Comparison of ENCODE assay signal across 1 cellular context in genomic region chr2:69181806-69182427, GRCh38.
TF ChIP-seq lines count a peak whose summit lies in the region.

No MANE protein-coding gene starts in this region.

TF ChIP-seq in K562, 482 proteins besides CTCF, POLR2A, EP300 and RAD21 (continued from another document and continues in another):
- TF ChIP-seq, protein P1, sequence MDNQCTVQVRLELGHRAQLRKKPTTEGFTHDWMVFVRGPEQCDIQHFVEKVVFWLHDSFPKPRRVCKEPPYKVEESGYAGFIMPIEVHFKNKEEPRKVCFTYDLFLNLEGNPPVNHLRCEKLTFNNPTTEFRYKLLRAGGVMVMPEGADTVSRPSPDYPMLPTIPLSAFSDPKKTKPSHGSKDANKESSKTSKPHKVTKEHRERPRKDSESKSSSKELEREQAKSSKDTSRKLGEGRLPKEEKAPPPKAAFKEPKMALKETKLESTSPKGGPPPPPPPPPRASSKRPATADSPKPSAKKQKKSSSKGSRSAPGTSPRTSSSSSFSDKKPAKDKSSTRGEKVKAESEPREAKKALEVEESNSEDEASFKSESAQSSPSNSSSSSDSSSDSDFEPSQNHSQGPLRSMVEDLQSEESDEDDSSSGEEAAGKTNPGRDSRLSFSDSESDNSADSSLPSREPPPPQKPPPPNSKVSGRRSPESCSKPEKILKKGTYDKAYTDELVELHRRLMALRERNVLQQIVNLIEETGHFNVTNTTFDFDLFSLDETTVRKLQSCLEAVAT (IDR thresholded peaks at IDR 0.05), result no peak
- TF ChIP-seq TBL1XR1 (IDR thresholded peaks at IDR 0.05; ENCODE audit: low read length in 2 of 2), result peak in 1 of 2 experiments; percentile 48; a peak in 1 of 4 replicates
- TF ChIP-seq BRD9 (IDR thresholded peaks at IDR 0.05; ENCODE audit: low read depth, partially characterized antibody), result no peak
- TF ChIP-seq, protein P2, sequence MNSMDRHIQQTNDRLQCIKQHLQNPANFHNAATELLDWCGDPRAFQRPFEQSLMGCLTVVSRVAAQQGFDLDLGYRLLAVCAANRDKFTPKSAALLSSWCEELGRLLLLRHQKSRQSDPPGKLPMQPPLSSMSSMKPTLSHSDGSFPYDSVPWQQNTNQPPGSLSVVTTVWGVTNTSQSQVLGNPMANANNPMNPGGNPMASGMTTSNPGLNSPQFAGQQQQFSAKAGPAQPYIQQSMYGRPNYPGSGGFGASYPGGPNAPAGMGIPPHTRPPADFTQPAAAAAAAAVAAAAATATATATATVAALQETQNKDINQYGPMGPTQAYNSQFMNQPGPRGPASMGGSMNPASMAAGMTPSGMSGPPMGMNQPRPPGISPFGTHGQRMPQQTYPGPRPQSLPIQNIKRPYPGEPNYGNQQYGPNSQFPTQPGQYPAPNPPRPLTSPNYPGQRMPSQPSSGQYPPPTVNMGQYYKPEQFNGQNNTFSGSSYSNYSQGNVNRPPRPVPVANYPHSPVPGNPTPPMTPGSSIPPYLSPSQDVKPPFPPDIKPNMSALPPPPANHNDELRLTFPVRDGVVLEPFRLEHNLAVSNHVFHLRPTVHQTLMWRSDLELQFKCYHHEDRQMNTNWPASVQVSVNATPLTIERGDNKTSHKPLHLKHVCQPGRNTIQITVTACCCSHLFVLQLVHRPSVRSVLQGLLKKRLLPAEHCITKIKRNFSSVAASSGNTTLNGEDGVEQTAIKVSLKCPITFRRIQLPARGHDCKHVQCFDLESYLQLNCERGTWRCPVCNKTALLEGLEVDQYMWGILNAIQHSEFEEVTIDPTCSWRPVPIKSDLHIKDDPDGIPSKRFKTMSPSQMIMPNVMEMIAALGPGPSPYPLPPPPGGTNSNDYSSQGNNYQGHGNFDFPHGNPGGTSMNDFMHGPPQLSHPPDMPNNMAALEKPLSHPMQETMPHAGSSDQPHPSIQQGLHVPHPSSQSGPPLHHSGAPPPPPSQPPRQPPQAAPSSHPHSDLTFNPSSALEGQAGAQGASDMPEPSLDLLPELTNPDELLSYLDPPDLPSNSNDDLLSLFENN (IDR thresholded peaks at IDR 0.05; ENCODE audit: low read depth in 2 of 2, low read length in 2 of 2), result peak in 1 of 2 experiments; percentile 74; a peak in 1 of 4 replicates
- no peak for TF ChIP-seq NCOA4 (IDR thresholded peaks at IDR 0.05; ENCODE audit: partially characterized antibody)
- TF ChIP-seq ZNF175 (CRISPR knock-in tag; IDR thresholded peaks at IDR 0.05; ENCODE audit: low read depth), result no peak; the same call in 1 of the 2 replicates
- TF ChIP-seq, protein P3, sequence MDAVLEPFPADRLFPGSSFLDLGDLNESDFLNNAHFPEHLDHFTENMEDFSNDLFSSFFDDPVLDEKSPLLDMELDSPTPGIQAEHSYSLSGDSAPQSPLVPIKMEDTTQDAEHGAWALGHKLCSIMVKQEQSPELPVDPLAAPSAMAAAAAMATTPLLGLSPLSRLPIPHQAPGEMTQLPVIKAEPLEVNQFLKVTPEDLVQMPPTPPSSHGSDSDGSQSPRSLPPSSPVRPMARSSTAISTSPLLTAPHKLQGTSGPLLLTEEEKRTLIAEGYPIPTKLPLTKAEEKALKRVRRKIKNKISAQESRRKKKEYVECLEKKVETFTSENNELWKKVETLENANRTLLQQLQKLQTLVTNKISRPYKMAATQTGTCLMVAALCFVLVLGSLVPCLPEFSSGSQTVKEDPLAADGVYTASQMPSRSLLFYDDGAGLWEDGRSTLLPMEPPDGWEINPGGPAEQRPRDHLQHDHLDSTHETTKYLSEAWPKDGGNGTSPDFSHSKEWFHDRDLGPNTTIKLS (IDR thresholded peaks at IDR 0.05; ENCODE audit: borderline replicate concordance, low read depth), result no peak
- no peak for TF ChIP-seq XRCC3 (IDR thresholded peaks at IDR 0.05)
- TF ChIP-seq, protein P4, sequence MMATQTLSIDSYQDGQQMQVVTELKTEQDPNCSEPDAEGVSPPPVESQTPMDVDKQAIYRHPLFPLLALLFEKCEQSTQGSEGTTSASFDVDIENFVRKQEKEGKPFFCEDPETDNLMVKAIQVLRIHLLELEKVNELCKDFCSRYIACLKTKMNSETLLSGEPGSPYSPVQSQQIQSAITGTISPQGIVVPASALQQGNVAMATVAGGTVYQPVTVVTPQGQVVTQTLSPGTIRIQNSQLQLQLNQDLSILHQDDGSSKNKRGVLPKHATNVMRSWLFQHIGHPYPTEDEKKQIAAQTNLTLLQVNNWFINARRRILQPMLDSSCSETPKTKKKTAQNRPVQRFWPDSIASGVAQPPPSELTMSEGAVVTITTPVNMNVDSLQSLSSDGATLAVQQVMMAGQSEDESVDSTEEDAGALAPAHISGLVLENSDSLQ (IDR thresholded peaks at IDR 0.05), result 0 out of 2 replicates have a peak, but pooled peaks have one; percentile 19
- TF ChIP-seq NR0B1 (IDR thresholded peaks at IDR 0.05; ENCODE audit: partially characterized antibody), result no peak
- no peak for TF ChIP-seq RBM17 (IDR thresholded peaks at IDR 0.05; ENCODE audit: borderline replicate concordance, low read depth, low read length)
- peak; percentile 80; the same call in 1 of the 2 replicates for TF ChIP-seq POLR2AphosphoS5 (IDR thresholded peaks at IDR 0.05; ENCODE audit: control insufficient read depth, insufficient read depth, low read depth, low read length)
- TF ChIP-seq ZNF699 (CRISPR knock-in tag; IDR thresholded peaks at IDR 0.05; ENCODE audit: insufficient replicate concordance), result no peak
- TF ChIP-seq NFYB (IDR thresholded peaks at IDR 0.05; ENCODE audit: extremely low read depth, insufficient read length), result no peak
- TF ChIP-seq NRF1 (conservative IDR thresholded peaks at IDR 0.05 in 1 of 2, IDR thresholded peaks at IDR 0.05 in 1 of 2), result peak; percentile 61 to 69
- peak; percentile 82 for TF ChIP-seq GATA2 (CRISPR knock-in tag; IDR thresholded peaks at IDR 0.05)
- peak; percentile 25; the same call in 1 of the 2 replicates for TF ChIP-seq ATF7 (IDR thresholded peaks at IDR 0.05)
- no peak for TF ChIP-seq NR2C2 (CRISPR knock-in tag; IDR thresholded peaks at IDR 0.05)
- peak; percentile 34; the same call in 1 of the 2 replicates for TF ChIP-seq NR2C2 (tag; IDR thresholded peaks at IDR 0.05)
- TF ChIP-seq ARID1B (IDR thresholded peaks at IDR 0.05), result peak; percentile 94
- TF ChIP-seq, protein P5, sequence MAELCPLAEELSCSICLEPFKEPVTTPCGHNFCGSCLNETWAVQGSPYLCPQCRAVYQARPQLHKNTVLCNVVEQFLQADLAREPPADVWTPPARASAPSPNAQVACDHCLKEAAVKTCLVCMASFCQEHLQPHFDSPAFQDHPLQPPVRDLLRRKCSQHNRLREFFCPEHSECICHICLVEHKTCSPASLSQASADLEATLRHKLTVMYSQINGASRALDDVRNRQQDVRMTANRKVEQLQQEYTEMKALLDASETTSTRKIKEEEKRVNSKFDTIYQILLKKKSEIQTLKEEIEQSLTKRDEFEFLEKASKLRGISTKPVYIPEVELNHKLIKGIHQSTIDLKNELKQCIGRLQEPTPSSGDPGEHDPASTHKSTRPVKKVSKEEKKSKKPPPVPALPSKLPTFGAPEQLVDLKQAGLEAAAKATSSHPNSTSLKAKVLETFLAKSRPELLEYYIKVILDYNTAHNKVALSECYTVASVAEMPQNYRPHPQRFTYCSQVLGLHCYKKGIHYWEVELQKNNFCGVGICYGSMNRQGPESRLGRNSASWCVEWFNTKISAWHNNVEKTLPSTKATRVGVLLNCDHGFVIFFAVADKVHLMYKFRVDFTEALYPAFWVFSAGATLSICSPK (IDR thresholded peaks at IDR 0.05; ENCODE audit: borderline replicate concordance), result no peak
- TF ChIP-seq ESRRA (IDR thresholded peaks at IDR 0.05; ENCODE audit: borderline replicate concordance, low read depth), result peak; percentile 34; the same call in 1 of the 2 replicates
- TF ChIP-seq ZNF263 (CRISPR knock-in tag; IDR thresholded peaks at IDR 0.05; ENCODE audit: borderline replicate concordance), result peak; percentile 66; the same call in 1 of the 2 replicates
- TF ChIP-seq HDAC2 (IDR thresholded peaks at IDR 0.05), result peak; percentile 41; the same call in 1 of the 2 replicates
- TF ChIP-seq PCBP1 (IDR thresholded peaks at IDR 0.05; ENCODE audit: low read depth, low read length, poor library complexity, severe bottlenecking), result no peak
- TF ChIP-seq ZNF134 (CRISPR knock-in tag; conservative IDR thresholded peaks at IDR 0.05), result no peak
- TF ChIP-seq ZNF184 (CRISPR knock-in tag; IDR thresholded peaks at IDR 0.05), result no peak
- no peak for TF ChIP-seq CBX5 (IDR thresholded peaks at IDR 0.05; ENCODE audit: borderline replicate concordance, low read depth)
- peak; percentile 96 for TF ChIP-seq CBFA2T3 (IDR thresholded peaks at IDR 0.05)
- TF ChIP-seq TEAD4 (IDR thresholded peaks at IDR 0.05; ENCODE audit: low read length), result peak; percentile 94
- TF ChIP-seq TEAD4 (CRISPR knock-in tag; IDR thresholded peaks at IDR 0.05; ENCODE audit: borderline replicate concordance), result no peak
- no peak for TF ChIP-seq ARID2 (IDR thresholded peaks at IDR 0.05)
- no peak for TF ChIP-seq MED1 (CRISPR knock-in tag; IDR thresholded peaks at IDR 0.05; ENCODE audit: borderline replicate concordance)
- TF ChIP-seq, protein P6, sequence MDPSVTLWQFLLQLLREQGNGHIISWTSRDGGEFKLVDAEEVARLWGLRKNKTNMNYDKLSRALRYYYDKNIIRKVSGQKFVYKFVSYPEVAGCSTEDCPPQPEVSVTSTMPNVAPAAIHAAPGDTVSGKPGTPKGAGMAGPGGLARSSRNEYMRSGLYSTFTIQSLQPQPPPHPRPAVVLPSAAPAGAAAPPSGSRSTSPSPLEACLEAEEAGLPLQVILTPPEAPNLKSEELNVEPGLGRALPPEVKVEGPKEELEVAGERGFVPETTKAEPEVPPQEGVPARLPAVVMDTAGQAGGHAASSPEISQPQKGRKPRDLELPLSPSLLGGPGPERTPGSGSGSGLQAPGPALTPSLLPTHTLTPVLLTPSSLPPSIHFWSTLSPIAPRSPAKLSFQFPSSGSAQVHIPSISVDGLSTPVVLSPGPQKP (CRISPR knock-in tag; IDR thresholded peaks at IDR 0.05), result no peak
- no peak for TF ChIP-seq ILF3 (IDR thresholded peaks at IDR 0.05; ENCODE audit: borderline replicate concordance)
- peak; percentile 66 for TF ChIP-seq ZNF766 (CRISPR knock-in tag; conservative IDR thresholded peaks at IDR 0.05)
- no peak for TF ChIP-seq NR2F6 (CRISPR knock-in tag; IDR thresholded peaks at IDR 0.05)
- peak in 1 of 2 experiments; percentile 87; a peak in 1 of 4 replicates for TF ChIP-seq RCOR1 (IDR thresholded peaks at IDR 0.05; ENCODE audit: borderline replicate concordance in 1 of 2, low read depth in 2 of 2, low read length in 2 of 2)
- TF ChIP-seq ZNF584 (CRISPR knock-in tag; IDR thresholded peaks at IDR 0.05; ENCODE audit: low read depth), result peak; percentile 53; the same call in 1 of the 2 replicates
- TF ChIP-seq SMAD4 (CRISPR knock-in tag; conservative IDR thresholded peaks at IDR 0.05), result peak; percentile 55; the same call in 1 of the 2 replicates
- TF ChIP-seq, protein P7, sequence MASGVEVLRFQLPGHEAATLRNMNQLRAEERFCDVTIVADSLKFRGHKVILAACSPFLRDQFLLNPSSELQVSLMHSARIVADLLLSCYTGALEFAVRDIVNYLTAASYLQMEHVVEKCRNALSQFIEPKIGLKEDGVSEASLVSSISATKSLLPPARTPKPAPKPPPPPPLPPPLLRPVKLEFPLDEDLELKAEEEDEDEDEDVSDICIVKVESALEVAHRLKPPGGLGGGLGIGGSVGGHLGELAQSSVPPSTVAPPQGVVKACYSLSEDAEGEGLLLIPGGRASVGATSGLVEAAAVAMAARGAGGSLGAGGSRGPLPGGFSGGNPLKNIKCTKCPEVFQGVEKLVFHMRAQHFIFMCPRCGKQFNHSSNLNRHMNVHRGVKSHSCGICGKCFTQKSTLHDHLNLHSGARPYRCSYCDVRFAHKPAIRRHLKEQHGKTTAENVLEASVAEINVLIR (CRISPR knock-in tag; IDR thresholded peaks at IDR 0.05), result peak; percentile 21; the same call in 1 of the 2 replicates
- no peak for TF ChIP-seq C11orf30 (IDR thresholded peaks at IDR 0.05; ENCODE audit: low read depth)
- TF ChIP-seq CHD4 (IDR thresholded peaks at IDR 0.05; ENCODE audit: insufficient read depth, insufficient replicate concordance, low read depth, low read length, poor library complexity, severe bottlenecking), result no peak
- peak; percentile 55; the same call in 1 of the 2 replicates for TF ChIP-seq NFIC (IDR thresholded peaks at IDR 0.05)
- peak; percentile 50 for TF ChIP-seq ELF1 (tag; IDR thresholded peaks at IDR 0.05)
- TF ChIP-seq, protein P8, sequence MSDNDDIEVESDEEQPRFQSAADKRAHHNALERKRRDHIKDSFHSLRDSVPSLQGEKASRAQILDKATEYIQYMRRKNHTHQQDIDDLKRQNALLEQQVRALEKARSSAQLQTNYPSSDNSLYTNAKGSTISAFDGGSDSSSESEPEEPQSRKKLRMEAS (CRISPR knock-in tag; IDR thresholded peaks at IDR 0.05), result 0 out of 2 replicates have a peak, but pooled peaks have one; percentile 9
- TF ChIP-seq IRF2 (CRISPR knock-in tag; IDR thresholded peaks at IDR 0.05), result no peak
- peak; percentile 81 for TF ChIP-seq DPF2 (IDR thresholded peaks at IDR 0.05)
- TF ChIP-seq YY1 (IDR thresholded peaks at IDR 0.05; ENCODE audit: borderline replicate concordance in 1 of 3, control insufficient read depth in 1 of 3, extremely low read depth in 1 of 3, insufficient read depth in 3 of 3, insufficient read length in 1 of 3, insufficient replicate concordance in 2 of 3, low read depth in 1 of 3, low read length in 2 of 3), result peak in 1 of 3 experiments; percentile 27
- no peak for TF ChIP-seq RHOXF2B (CRISPR knock-in tag; conservative IDR thresholded peaks at IDR 0.05)
- 0 out of 2 replicates have a peak, but pooled peaks have one; percentile 44 for TF ChIP-seq SMARCC2 (IDR thresholded peaks at IDR 0.05; ENCODE audit: low read depth)
- TF ChIP-seq TRIM24 (IDR thresholded peaks at IDR 0.05), result peak; percentile 69 to 73; a peak in 3 of 4 replicates
- peak; percentile 66 for TF ChIP-seq MTA2 (IDR thresholded peaks at IDR 0.05; ENCODE audit: low read depth)
- TF ChIP-seq CCNT2 (IDR thresholded peaks at IDR 0.05; ENCODE audit: borderline replicate concordance, extremely low read depth, insufficient read length, low read depth, low read length), result peak; percentile 62
- no peak for TF ChIP-seq POLR2AphosphoS2 (IDR thresholded peaks at IDR 0.05; ENCODE audit: low read length)
- TF ChIP-seq NCOR1 (IDR thresholded peaks at IDR 0.05), result peak; percentile 87
- TF ChIP-seq MITF (IDR thresholded peaks at IDR 0.05), result 0 out of 2 replicates have a peak, but pooled peaks have one; percentile 22
